In the genomic region with DNA sequence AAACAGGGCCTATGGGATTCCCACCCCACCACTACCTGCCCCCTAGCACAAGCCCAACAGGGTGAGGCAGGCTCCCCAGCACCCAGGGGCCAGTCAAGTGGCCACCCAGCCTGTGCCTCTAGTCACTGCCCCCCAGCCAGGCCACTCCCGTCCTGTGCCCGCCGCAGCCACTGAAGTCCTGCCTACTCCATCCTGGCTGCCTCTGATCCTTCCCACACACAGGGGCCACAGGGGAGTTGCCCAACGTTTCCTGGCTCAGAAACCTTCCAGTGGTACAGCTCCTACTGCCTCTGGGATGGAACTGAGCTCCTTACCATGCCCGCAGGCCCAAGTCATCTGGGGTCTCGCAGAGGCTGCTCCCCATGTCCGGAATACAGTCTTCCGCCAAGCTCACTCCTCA, we compare ENCODE assay signal across 11 cellular contexts.
DNase-seq lines count a peak whose midpoint lies in the region; ATAC-seq and TF ChIP-seq lines count a peak whose summit lies in the region.
"Had no signal": no experiment of that assay in that cellular context is flagged by ENCODE, and none has a peak within 500 bp of the region (broad histone marks: within the 10 kb centered on the region; RNA-seq: fewer than 3 reads in every experiment).

No MANE protein-coding gene starts in this region.

- H3K4me3 Mint-ChIP-seq in nephron = no peak overlapping the region

- ATAC-seq in upper lobe of left lung (ENCODE audit: low FRiP score in 2 of 2) (peak in 1 of 2 donors; percentile 5), GM18868 (IDR thresholded peaks at IDR 0.05; ENCODE audit: unreplicated experiment) (no peak)

- DNase-seq in RWPE1 (ENCODE audit: low spot score) = no peak
- peak in 1 of 2 donors; percentile 76 for DNase-seq in upper lobe of left lung
- no peak for DNase-seq in iPS-NIHi11 (ENCODE audit: low spot score)
- no peak for DNase-seq in caudate nucleus (lab: John Stamatoyannopoulos, UW)
- no peak for DNase-seq in OCI-M2 (lab: John Stamatoyannopoulos, UW; ENCODE audit: unreplicated experiment)
- DNase-seq: activated CD4-positive, CD25-positive, alpha-beta regulatory T cell; activated naive CD4-positive, alpha-beta T cell treated with Interleukin-2 at 50 U/mL for 16 hours had no signal

- H3K27ac ChIP-seq in RWPE1 (peak overlapping the region; percentile 99), esophagus (ENCODE audit: low read depth in 2 of 2, low read length in 1 of 2) (peak overlapping the region; percentile 80 to 98), upper lobe of left lung (peak overlapping the region; percentile 85 to 90 (median 88)), caudate nucleus (ENCODE audit: low read depth, low read length) (no peak overlapping the region)
- H3K27ac ChIP-seq: ovary had no signal

- TF ChIP-seq EP300 in upper lobe of left lung (IDR thresholded peaks at IDR 0.05) = no peak

- H3K4me1 Mint-ChIP-seq in nephron = peaks cover 24% of the 10 kb centered on the region

- TF ChIP-seq CTCF in RWPE1 (conservative IDR thresholded peaks at IDR 0.05; ENCODE audit: low read depth) (no peak), nephron (IDR thresholded peaks at IDR 0.05; ENCODE audit: unreplicated experiment in 3 of 3) (no peak), upper lobe of left lung (IDR thresholded peaks at IDR 0.05) (no peak)

- 58 to 62% methylated on average over 8 of the region's 8 CpGs for WGBS in esophagus, 2 donors
- WGBS in upper lobe of left lung, 2 donors = 49 to 69% methylated on average over 5 to 8 of the region's 8 CpGs

- H3K9me3 ChIP-seq in esophagus (ENCODE audit: control insufficient read depth in 2 of 2, insufficient read depth in 1 of 2, low read depth in 1 of 2, low read length in 1 of 2) (no peaks in the 10 kb centered on the region), upper lobe of left lung (no peaks in the 10 kb centered on the region)
- H3K9me3 ChIP-seq: ovary had no signal

- CTCF ChIA-PET in RWPE1 (lab: Yijun Ruan, JAX) = interaction anchor here (0.6 to 1.3 kb wide), 3 partner anchors 16 to 371 kb away, joined by 3 to 9 read pairs (median 4); no protein-coding TSS in a partner anchor

- peak overlapping the region; percentile 8 to 10 for H3K4me3 ChIP-seq in esophagus (ENCODE audit: low read depth in 1 of 2, low read length in 2 of 2)
- H3K4me3 ChIP-seq in upper lobe of left lung = no peak overlapping the region
- H3K4me3 ChIP-seq: ovary had no signal

- H3K9me3 Mint-ChIP-seq in nephron = no peaks in the 10 kb centered on the region

- TF ChIP-seq POLR2A in upper lobe of left lung (IDR thresholded peaks at IDR 0.05) = no peak

- H3K27ac Mint-ChIP-seq in nephron = peak overlapping the region in 2 of 3 experiments; percentile 27 to 56

- H3K27me3 Mint-ChIP-seq in nephron (ENCODE audit: low read depth) = no peaks in the 10 kb centered on the region

- H3K36me3 Mint-ChIP-seq in nephron (ENCODE audit: low read depth) = no peaks in the 10 kb centered on the region

- POLR2A ChIA-PET in RWPE1 (lab: Yijun Ruan, JAX; ENCODE audit: low non-redundant PET) = no interaction called here

- no peaks in the 10 kb centered on the region for H3K27me3 ChIP-seq in esophagus (ENCODE audit: control insufficient read depth in 1 of 2, insufficient read depth in 2 of 2, low read length in 2 of 2)
- H3K27me3 ChIP-seq in upper lobe of left lung = no peaks in the 10 kb centered on the region
- H3K27me3 ChIP-seq: ovary had no signal

- H3K36me3 ChIP-seq in esophagus (ENCODE audit: control insufficient read depth in 2 of 2, insufficient read depth in 2 of 2, low read length in 1 of 2) (peaks cover 0 to 16% of the 10 kb centered on the region in 2 donors), upper lobe of left lung (peaks cover 0 to 1% (median 0%) of the 10 kb centered on the region in 4 donors)
- H3K36me3 ChIP-seq: ovary had no signal

- H3K4me1 ChIP-seq in esophagus (ENCODE audit: control insufficient read depth in 2 of 2, insufficient read depth in 2 of 2, low read length in 1 of 2) (peaks cover 21 to 76% of the 10 kb centered on the region in 2 donors), upper lobe of left lung (peaks cover 93 to 100% (median 95%) of the 10 kb centered on the region in 4 donors)

Comparison
In these comparisons a context has a peak if more than half of its experiments do, and no peak if none do; other contexts are left out.
1. H3K4me3 ChIP-seq: peak in esophagus (2 of 2); none in upper lobe of left lung (0 of 4).